ENCODE assay signal across 8 cellular contexts in the genomic region with DNA sequence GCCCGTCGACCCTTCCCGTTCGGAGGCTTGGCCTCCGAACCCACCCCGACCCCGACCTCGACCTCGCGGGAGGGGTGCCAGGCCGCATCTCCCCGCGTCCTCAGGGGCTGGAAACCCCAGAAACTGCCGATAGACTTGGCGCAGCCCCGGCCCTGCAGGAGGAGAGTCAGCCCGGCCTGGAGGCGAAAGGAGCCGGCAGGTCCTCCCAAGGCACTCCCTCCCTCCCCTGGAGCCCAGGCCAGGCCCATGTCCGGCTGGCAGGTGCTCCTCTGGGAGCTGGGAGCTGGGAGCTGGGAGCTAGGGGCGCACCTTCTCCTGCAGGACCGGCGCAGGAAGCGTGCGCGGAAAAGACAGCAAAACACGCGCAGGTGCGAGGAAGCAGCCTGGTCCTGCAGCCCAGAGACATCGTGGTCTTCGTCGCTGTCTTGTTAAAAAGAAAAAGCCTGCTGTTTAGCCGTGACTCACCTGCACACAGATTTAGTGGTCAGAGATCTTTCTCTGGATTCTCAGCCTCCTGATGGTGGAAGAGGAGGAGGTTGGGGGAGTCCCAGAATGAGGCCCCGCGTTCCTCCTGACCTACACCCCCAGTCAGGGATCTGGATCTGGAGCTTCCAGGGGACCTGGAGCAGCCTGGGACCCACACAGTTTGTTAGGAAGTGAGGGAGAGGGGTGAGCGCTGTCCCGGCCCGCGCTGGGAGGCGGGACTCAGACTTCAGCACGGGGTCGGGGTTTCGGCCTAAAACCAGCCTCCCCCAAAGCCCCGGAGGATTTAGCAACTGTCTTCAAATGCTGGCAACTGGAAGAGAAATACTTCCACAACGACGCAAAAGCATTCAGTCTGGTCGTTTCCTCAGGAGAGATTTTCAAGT. TPM values are rescaled to one million over a fixed set of nuclear protein-coding genes. Genes with fewer than 3 reads are reported as not detected.
DNase-seq lines count a peak whose midpoint lies in the region; ATAC-seq and FAIRE-seq lines count a peak whose summit lies in the region.

No MANE protein-coding gene starts in this region.

- no peaks in the 10 kb centered on the region for H3K27me3 Mint-ChIP-seq in naive B cell

- H3K9ac ChIP-seq in endocrine pancreas (ENCODE audit: control insufficient read depth, insufficient read depth, low read length): peak overlapping the region; percentile 81

- peak overlapping the region; percentile 79 to 93 (median 86) for H3K4me3 Mint-ChIP-seq in naive B cell

- H3K4me1 Mint-ChIP-seq in naive B cell: peaks cover 39 to 48% (median 45%) of the 10 kb centered on the region in 3 donors

- peak overlapping the region in 5 of 6 donors; percentile 25 to 87 (median 83) for H3K27ac Mint-ChIP-seq in naive B cell

- H3K9me3 Mint-ChIP-seq in naive B cell: no peaks in the 10 kb centered on the region

- no peak overlapping the region for H3K4me3 ChIP-seq in endocrine pancreas (ENCODE audit: control insufficient read depth, insufficient read depth, low read length)

- peak; percentile 46 for DNase-seq in NCI-H774 (lab: John Stamatoyannopoulos, UW)
- no peak for DNase-seq in naive B cell
- DNase-seq in pons (ENCODE audit: low spot score): no peak
- DNase-seq in RCC 7860 (ENCODE audit: low spot score): no peak
- DNase-seq in activated CD4-positive, alpha-beta T cell treated with anti-CD3 and anti-CD28 coated beads for 1 hour: no peak

- no peak for FAIRE-seq in RCC 7860 (lab: Jason Lieb, UNC)

- no peaks in the 10 kb centered on the region for H3K27me3 ChIP-seq in endocrine pancreas (ENCODE audit: control insufficient read depth, insufficient read depth, low read length)

- H3K36me3 Mint-ChIP-seq in naive B cell: no peaks in the 10 kb centered on the region

- ATAC-seq in GM18502 (IDR thresholded peaks at IDR 0.05; ENCODE audit: poor library complexity, unreplicated experiment) (peak; percentile 3), naive B cell (ENCODE audit: low read depth in 2 of 2) (no peak), HG02642 (IDR thresholded peaks at IDR 0.05; ENCODE audit: poor library complexity, unreplicated experiment) (no peak)

- peaks cover 12% of the 10 kb centered on the region for H3K4me1 ChIP-seq in endocrine pancreas (ENCODE audit: control insufficient read depth, insufficient read depth, low read length)

- H3K36me3 ChIP-seq in endocrine pancreas (ENCODE audit: control insufficient read depth, insufficient read depth, low read length): no peaks in the 10 kb centered on the region

- H3K9me3 ChIP-seq in endocrine pancreas (ENCODE audit: control insufficient read depth, low read length): no peaks in the 10 kb centered on the region

RNA-seq across cellular contexts. Expression of gene MBP, which starts 0.7 kb away (rescaled TPM):
- 10 to 100 TPM; 35.4 to 69.2 (median 66.6) TPM for polyA plus RNA-seq in naive B cell (ENCODE audit: low read depth in 6 of 6)
